ENCODE assay signal across 9 cellular contexts in the genomic region with DNA sequence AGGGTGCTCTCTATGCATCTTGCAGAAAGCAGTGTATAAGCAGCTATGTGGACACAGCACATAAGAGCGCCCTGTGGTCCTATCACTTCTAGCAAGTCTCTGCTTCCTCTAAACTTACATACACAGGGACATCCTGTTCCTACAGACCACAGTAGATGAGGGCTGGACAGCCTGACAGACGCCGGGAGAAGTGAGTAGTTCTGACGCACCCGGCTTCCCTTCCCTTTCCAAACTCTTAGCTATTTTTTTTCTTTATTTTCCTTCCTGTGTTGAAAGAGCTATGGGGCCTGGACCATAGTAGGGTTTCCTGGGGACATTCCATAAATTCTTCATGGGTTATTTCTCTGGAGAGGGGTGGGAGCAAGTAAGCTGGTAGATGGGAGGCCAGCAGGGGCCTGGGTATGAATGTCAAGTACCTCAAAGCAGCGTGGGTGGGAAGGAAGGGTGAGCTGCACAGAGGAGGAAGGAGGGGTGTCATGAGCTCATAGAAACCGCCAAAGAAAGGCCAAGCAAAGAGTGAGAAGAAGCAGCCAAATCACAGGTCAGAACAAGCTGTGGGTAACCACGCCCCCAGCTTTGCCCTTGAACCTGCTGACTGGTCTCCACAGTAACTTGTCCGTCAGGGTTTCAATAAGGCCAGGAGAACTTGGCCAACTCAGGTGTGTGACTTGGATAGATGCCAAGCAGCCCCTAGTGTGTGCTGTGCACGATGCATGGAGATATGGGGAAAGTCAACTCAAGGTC. TPM values are rescaled to one million over a fixed set of nuclear protein-coding genes. Genes with fewer than 3 reads are reported as not detected.
DNase-seq lines count a peak whose midpoint lies in the region; ATAC-seq and TF ChIP-seq lines count a peak whose summit lies in the region.
"Had no signal": no experiment of that assay in that cellular context is flagged by ENCODE, and none has a peak within 500 bp of the region (broad histone marks: within the 10 kb centered on the region; RNA-seq: fewer than 3 reads in every experiment).

No MANE protein-coding gene starts in this region.

- H3K4me3 ChIP-seq in Peyer's patch = no peak overlapping the region
- H3K4me3 ChIP-seq in fibroblast of mammary gland (ENCODE audit: control insufficient read depth, low read depth, low read length) = no peak overlapping the region
- no peak overlapping the region for H3K4me3 ChIP-seq in sigmoid colon

- H3K9me3 Mint-ChIP-seq in stimulated activated naive B cell treated with anti-CD40 and anti-IgM and Interleukin-4, amounts not matched to agents 10 μg/mL and 1 μg/mL and 100 μg/mL, for 72 hours = no peaks in the 10 kb centered on the region
- H3K9me3 Mint-ChIP-seq: T-helper 1 cell treated with Interleukin-12 subunit alpha and Interleukin-12 subunit beta and Interleukin-4 antibody, amounts not matched to agents 30 μg/mL and 1 μg/mL, for 36 hours had no signal

- TF ChIP-seq EP300 in sigmoid colon (IDR thresholded peaks at IDR 0.05) = peak in 1 of 4 donors; percentile 74

- H3K27me3 ChIP-seq in Peyer's patch (no peaks in the 10 kb centered on the region), sigmoid colon (no peaks in the 10 kb centered on the region)

- H3K4me1 ChIP-seq in Peyer's patch (peaks cover 0 to 43% (median 2%) of the 10 kb centered on the region in 4 donors), sigmoid colon (peaks cover 0 to 10% (median 10%) of the 10 kb centered on the region in 4 donors)

- intact Hi-C loops in sigmoid colon (cut with DNase I) = no loop called here

- H3K27me3 Mint-ChIP-seq in stimulated activated naive B cell treated with anti-CD40 and anti-IgM and Interleukin-4, amounts not matched to agents 10 μg/mL and 1 μg/mL and 100 μg/mL, for 72 hours = no peaks in the 10 kb centered on the region

- 64 to 75% methylated on average over 10 of the region's 10 CpGs for WGBS in sigmoid colon, 2 donors

- no peak for TF ChIP-seq CTCF in Peyer's patch (IDR thresholded peaks at IDR 0.05)
- TF ChIP-seq CTCF in fibroblast of mammary gland (conservative IDR thresholded peaks at IDR 0.05; ENCODE audit: control insufficient read depth, insufficient read depth, low read depth, low read length) = no peak
- no peak for TF ChIP-seq CTCF in sigmoid colon (IDR thresholded peaks at IDR 0.05)

- H3K27ac Mint-ChIP-seq in stimulated activated naive B cell treated with anti-CD40 and anti-IgM and Interleukin-4, amounts not matched to agents 10 μg/mL and 1 μg/mL and 100 μg/mL, for 72 hours = no peak overlapping the region
- H3K27ac Mint-ChIP-seq: T-helper 1 cell treated with Interleukin-12 subunit alpha and Interleukin-12 subunit beta and Interleukin-4 antibody, amounts not matched to agents 30 μg/mL and 1 μg/mL, for 36 hours had no signal

- peaks cover 0 to 18% (median 0%) of the 10 kb centered on the region in 3 donors for H3K36me3 ChIP-seq in Peyer's patch
- H3K36me3 ChIP-seq in sigmoid colon = peaks cover 0 to 31% (median 0%) of the 10 kb centered on the region in 4 donors

- peak overlapping the region in 3 of 4 donors; percentile 17 to 81 (median 76) for H3K27ac ChIP-seq in Peyer's patch
- H3K27ac ChIP-seq in sigmoid colon = peak overlapping the region in 3 of 4 donors; percentile 4 to 60 (median 24)

- peak; percentile 56 for DNase-seq in GM04504 (ENCODE audit: low read depth)
- peak in 1 of 3 donors; percentile 58 for DNase-seq in Peyer's patch
- peak; percentile 94 for DNase-seq in fibroblast of mammary gland (ENCODE audit: low read depth)
- DNase-seq in sigmoid colon = no peak
- no peak for DNase-seq in NCI-H82 (lab: John Stamatoyannopoulos, UW)
- no peak for DNase-seq in NK-92 treated with Interleukin-12 subunit alpha and Interleukin-12 subunit beta, amount 100 ng/mL, for 24 hours (lab: John Stamatoyannopoulos, UW)
- DNase-seq in stimulated activated naive B cell treated with anti-CD40 and anti-IgM and Interleukin-4, amounts not matched to agents 10 μg/mL and 1 μg/mL and 100 μg/mL, for 72 hours = no peak
- DNase-seq in NCI-H2227 treated with DMSO at 0.1 percent for 48 hours (lab: John Stamatoyannopoulos, UW) = no peak

- TF ChIP-seq POLR2A in Peyer's patch (IDR thresholded peaks at IDR 0.05) (no peak), sigmoid colon (IDR thresholded peaks at IDR 0.05) (no peak)

- no peaks in the 10 kb centered on the region for H3K9me3 ChIP-seq in Peyer's patch
- no peaks in the 10 kb centered on the region for H3K9me3 ChIP-seq in sigmoid colon

- no peak for ATAC-seq in stimulated activated naive B cell treated with anti-CD40 and anti-IgM and Interleukin-4, amounts not matched to agents 10 μg/mL and 1 μg/mL and 100 μg/mL, for 72 hours (replicated peaks)

- no peaks in the 10 kb centered on the region for H3K36me3 Mint-ChIP-seq in stimulated activated naive B cell treated with anti-CD40 and anti-IgM and Interleukin-4, amounts not matched to agents 10 μg/mL and 1 μg/mL and 100 μg/mL, for 72 hours

- H3K4me1 Mint-ChIP-seq in stimulated activated naive B cell treated with anti-CD40 and anti-IgM and Interleukin-4, amounts not matched to agents 10 μg/mL and 1 μg/mL and 100 μg/mL, for 72 hours = no peaks in the 10 kb centered on the region

- no peak overlapping the region for H3K4me3 Mint-ChIP-seq in stimulated activated naive B cell treated with anti-CD40 and anti-IgM and Interleukin-4, amounts not matched to agents 10 μg/mL and 1 μg/mL and 100 μg/mL, for 72 hours
- H3K4me3 Mint-ChIP-seq: T-helper 1 cell treated with Interleukin-12 subunit alpha and Interleukin-12 subunit beta and Interleukin-4 antibody, amounts not matched to agents 30 μg/mL and 1 μg/mL, for 36 hours had no signal

RNA-seq across cellular contexts. Expression of a gene that starts 36.6 kb away (rescaled TPM):
- total RNA-seq in Peyer's patch = 10 to 100 TPM; 51.5 to 70.2 (median 62.5) TPM
- 10 to 100 TPM in 2 of 4 donors, 1 to 10 TPM in 2; 5.1 to 16.1 (median 8.4) TPM for total RNA-seq in sigmoid colon
- polyA plus RNA-seq in sigmoid colon = 10 to 100 TPM in 1 of 3 donors, 1 to 10 TPM in 2; 2.4 to 14.2 (median 4.9) TPM

Comparison
In these comparisons a context has a peak if more than half of its experiments do, and no peak if none do; other contexts are left out.
1. DNase-seq: peak in GM04504 (single experiment) and fibroblast of mammary gland (single experiment); none in sigmoid colon (single experiment), NCI-H82 (single experiment), NK-92 treated with Interleukin-12 subunit alpha and Interleukin-12 subunit beta, amount 100 ng/mL, for 24 hours (single experiment), stimulated activated naive B cell treated with anti-CD40 and anti-IgM and Interleukin-4, amounts not matched to agents 10 μg/mL and 1 μg/mL and 100 μg/mL, for 72 hours (single experiment) and NCI-H2227 treated with DMSO at 0.1 percent for 48 hours (single experiment).